In genomic region chr3:138935864-138936762, GRCh38 we compare ENCODE assay signal across 1 cellular context.
TF ChIP-seq lines count a peak whose summit lies in the region.

No MANE protein-coding gene starts in this region.

TF ChIP-seq in K562, 482 proteins besides CTCF, POLR2A, EP300 and RAD21 (continued from another document and continues in another):
- TF ChIP-seq SMC3 (conservative IDR thresholded peaks at IDR 0.05; ENCODE audit: insufficient read depth, low read depth, low read length) (peak; percentile 72; the same call in 1 of the 2 replicates), MXI1 (IDR thresholded peaks at IDR 0.05; ENCODE audit: low read depth, low read length) (no peak), ZBTB1 (CRISPR knock-in tag; IDR thresholded peaks at IDR 0.05; ENCODE audit: borderline replicate concordance, low read depth) (no peak), PHTF2 (CRISPR knock-in tag; IDR thresholded peaks at IDR 0.05) (no peak), RB1 (IDR thresholded peaks at IDR 0.05; ENCODE audit: low read depth) (peak; percentile 84; the same call in 1 of the 2 replicates), ZNF175 (CRISPR knock-in tag; IDR thresholded peaks at IDR 0.05; ENCODE audit: low read depth) (no peak), TCF7L2 (IDR thresholded peaks at IDR 0.05; ENCODE audit: low read depth, low read length) (no peak), ZNF444 (CRISPR knock-in tag; IDR thresholded peaks at IDR 0.05) (no peak), HNRNPLL (IDR thresholded peaks at IDR 0.05; ENCODE audit: low read depth, low read length, poor library complexity, severe bottlenecking) (peak; percentile 39), FIP1L1 (IDR thresholded peaks at IDR 0.05; ENCODE audit: low read depth, low read length, poor library complexity, severe bottlenecking) (peak; percentile 83), CREB3L1 (IDR thresholded peaks at IDR 0.05; ENCODE audit: borderline replicate concordance, low read depth) (no peak), BCOR (IDR thresholded peaks at IDR 0.05) (no peak), PATZ1 (CRISPR knock-in tag; IDR thresholded peaks at IDR 0.05; ENCODE audit: borderline replicate concordance) (no peak), MGA (IDR thresholded peaks at IDR 0.05) (peak; percentile 84), ATF1 (CRISPR knock-in tag; IDR thresholded peaks at IDR 0.05) (no peak), ATF1 (tag; IDR thresholded peaks at IDR 0.05) (peak; percentile 29; the same call in 1 of the 2 replicates), LARP7 (IDR thresholded peaks at IDR 0.05) (no peak), TEAD2 (tag; IDR thresholded peaks at IDR 0.05) (no peak), SIN3B (IDR thresholded peaks at IDR 0.05; ENCODE audit: low read depth) (no peak), ZNF3 (CRISPR knock-in tag; IDR thresholded peaks at IDR 0.05) (no peak), ETV5 (CRISPR knock-in tag; IDR thresholded peaks at IDR 0.05; ENCODE audit: low read depth) (peak; percentile 75; the same call in 1 of the 2 replicates), NR2C2 (CRISPR knock-in tag; IDR thresholded peaks at IDR 0.05) (no peak), NR2C2 (tag; IDR thresholded peaks at IDR 0.05) (0 out of 2 replicates have a peak, but pooled peaks have one; percentile 22), CXXC5 (CRISPR knock-in tag; IDR thresholded peaks at IDR 0.05) (peak; percentile 84), RAD51 (IDR thresholded peaks at IDR 0.05; ENCODE audit: borderline replicate concordance, low read depth) (peak; percentile 69; the same call in 1 of the 2 replicates), ZNF551 (CRISPR knock-in tag; IDR thresholded peaks at IDR 0.05) (no peak), CBX5 (IDR thresholded peaks at IDR 0.05; ENCODE audit: borderline replicate concordance, low read depth) (no peak), POLR2AphosphoS5 (IDR thresholded peaks at IDR 0.05; ENCODE audit: control insufficient read depth, insufficient read depth, low read depth, low read length) (no peak), TAF1 (IDR thresholded peaks at IDR 0.05; ENCODE audit: control insufficient read depth, extremely low read depth, insufficient read depth, low read length, severe bottlenecking) (peak; percentile 14), ZNF395 (CRISPR knock-in tag; IDR thresholded peaks at IDR 0.05) (no peak)
- TF ChIP-seq, protein P1, sequence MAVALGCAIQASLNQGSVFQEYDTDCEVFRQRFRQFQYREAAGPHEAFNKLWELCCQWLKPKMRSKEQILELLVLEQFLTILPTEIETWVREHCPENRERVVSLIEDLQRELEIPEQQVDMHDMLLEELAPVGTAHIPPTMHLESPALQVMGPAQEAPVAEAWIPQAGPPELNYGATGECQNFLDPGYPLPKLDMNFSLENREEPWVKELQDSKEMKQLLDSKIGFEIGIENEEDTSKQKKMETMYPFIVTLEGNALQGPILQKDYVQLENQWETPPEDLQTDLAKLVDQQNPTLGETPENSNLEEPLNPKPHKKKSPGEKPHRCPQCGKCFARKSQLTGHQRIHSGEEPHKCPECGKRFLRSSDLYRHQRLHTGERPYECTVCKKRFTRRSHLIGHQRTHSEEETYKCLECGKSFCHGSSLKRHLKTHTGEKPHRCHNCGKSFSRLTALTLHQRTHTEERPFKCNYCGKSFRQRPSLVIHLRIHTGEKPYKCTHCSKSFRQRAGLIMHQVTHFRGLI (CRISPR knock-in tag; IDR thresholded peaks at IDR 0.05) = no peak
- TF ChIP-seq, protein P2, sequence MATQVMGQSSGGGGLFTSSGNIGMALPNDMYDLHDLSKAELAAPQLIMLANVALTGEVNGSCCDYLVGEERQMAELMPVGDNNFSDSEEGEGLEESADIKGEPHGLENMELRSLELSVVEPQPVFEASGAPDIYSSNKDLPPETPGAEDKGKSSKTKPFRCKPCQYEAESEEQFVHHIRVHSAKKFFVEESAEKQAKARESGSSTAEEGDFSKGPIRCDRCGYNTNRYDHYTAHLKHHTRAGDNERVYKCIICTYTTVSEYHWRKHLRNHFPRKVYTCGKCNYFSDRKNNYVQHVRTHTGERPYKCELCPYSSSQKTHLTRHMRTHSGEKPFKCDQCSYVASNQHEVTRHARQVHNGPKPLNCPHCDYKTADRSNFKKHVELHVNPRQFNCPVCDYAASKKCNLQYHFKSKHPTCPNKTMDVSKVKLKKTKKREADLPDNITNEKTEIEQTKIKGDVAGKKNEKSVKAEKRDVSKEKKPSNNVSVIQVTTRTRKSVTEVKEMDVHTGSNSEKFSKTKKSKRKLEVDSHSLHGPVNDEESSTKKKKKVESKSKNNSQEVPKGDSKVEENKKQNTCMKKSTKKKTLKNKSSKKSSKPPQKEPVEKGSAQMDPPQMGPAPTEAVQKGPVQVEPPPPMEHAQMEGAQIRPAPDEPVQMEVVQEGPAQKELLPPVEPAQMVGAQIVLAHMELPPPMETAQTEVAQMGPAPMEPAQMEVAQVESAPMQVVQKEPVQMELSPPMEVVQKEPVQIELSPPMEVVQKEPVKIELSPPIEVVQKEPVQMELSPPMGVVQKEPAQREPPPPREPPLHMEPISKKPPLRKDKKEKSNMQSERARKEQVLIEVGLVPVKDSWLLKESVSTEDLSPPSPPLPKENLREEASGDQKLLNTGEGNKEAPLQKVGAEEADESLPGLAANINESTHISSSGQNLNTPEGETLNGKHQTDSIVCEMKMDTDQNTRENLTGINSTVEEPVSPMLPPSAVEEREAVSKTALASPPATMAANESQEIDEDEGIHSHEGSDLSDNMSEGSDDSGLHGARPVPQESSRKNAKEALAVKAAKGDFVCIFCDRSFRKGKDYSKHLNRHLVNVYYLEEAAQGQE (CRISPR knock-in tag; IDR thresholded peaks at IDR 0.05; ENCODE audit: low read depth) = peak; percentile 52; the same call in 1 of the 2 replicates
- TF ChIP-seq, protein P3, sequence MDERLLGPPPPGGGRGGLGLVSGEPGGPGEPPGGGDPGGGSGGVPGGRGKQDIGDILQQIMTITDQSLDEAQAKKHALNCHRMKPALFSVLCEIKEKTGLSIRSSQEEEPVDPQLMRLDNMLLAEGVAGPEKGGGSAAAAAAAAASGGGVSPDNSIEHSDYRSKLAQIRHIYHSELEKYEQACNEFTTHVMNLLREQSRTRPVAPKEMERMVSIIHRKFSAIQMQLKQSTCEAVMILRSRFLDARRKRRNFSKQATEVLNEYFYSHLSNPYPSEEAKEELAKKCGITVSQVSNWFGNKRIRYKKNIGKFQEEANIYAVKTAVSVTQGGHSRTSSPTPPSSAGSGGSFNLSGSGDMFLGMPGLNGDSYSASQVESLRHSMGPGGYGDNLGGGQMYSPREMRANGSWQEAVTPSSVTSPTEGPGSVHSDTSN (CRISPR knock-in tag; IDR thresholded peaks at IDR 0.05; ENCODE audit: low read depth) = no peak
- TF ChIP-seq, protein P3 (tag; conservative IDR thresholded peaks at IDR 0.05; ENCODE audit: low read depth) = no peak
